ENCODE assay signal across 12 cellular contexts in the genomic region with DNA sequence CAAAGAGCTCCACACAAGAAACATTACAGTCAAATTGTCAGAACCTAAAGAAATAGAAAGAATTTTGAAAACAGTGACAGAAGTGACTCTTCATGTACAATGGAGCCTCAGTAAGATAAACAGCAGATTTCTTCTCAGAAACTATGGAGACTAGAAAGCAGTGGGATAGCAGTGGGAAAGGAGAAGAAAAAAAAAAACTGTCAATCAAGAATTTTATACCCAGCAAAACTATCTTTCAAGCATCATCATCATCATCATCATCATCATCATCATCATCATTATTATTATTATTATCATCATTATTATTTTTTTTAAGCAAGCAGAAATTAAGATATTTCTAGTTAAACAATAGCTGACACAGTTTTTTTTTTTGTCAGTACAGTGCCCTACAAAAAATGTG. TPM values are rescaled to one million over a fixed set of nuclear protein-coding genes. Genes with fewer than 3 reads are reported as not detected.
DNase-seq lines count a peak whose midpoint lies in the region; TF ChIP-seq lines count a peak whose summit lies in the region.
"Had no signal": no experiment of that assay in that cellular context is flagged by ENCODE, and none has a peak within 500 bp of the region (broad histone marks: within the 10 kb centered on the region; RNA-seq: fewer than 3 reads in every experiment).

No MANE protein-coding gene starts in this region.

- peaks cover 100% of the 10 kb centered on the region for H3K79me2 ChIP-seq in GM23248 (ENCODE audit: insufficient read depth)

- peaks cover 23% of the 10 kb centered on the region for H3K4me1 ChIP-seq in GM23248 (ENCODE audit: insufficient read depth)

- H2AFZ ChIP-seq in GM23248 = no peak overlapping the region

- no peak overlapping the region for H3K27ac ChIP-seq in GM23248
- H3K27ac ChIP-seq: neutrophil, tibial nerve had no signal

- no peaks in the 10 kb centered on the region for H3K27me3 ChIP-seq in GM23248 (replicated peaks; ENCODE audit: insufficient read depth)
- H3K27me3 ChIP-seq: neutrophil, tibial nerve had no signal

- H3K36me3 ChIP-seq in GM23248 (ENCODE audit: low read depth) = peaks cover 40% of the 10 kb centered on the region
- H3K36me3 ChIP-seq: neutrophil had no signal

- no peaks in the 10 kb centered on the region for H3K9me2 ChIP-seq in GM23248 (ENCODE audit: insufficient read depth)

- peaks cover 56% of the 10 kb centered on the region; the same call in 1 of the 2 replicates for H3F3A ChIP-seq in GM23248 (ENCODE audit: insufficient read depth)

- in situ Hi-C loops in ACHN (cut with HindIII; ENCODE audit: low pct_ligation_motif_present, low pct_unique_long_range_greater_than_20kb, low sequenced_read_pairs) = no loop called here
- in situ Hi-C loops in GM23248 (cut with MboI) = no loop called here

- no peaks in the 10 kb centered on the region for H3K9me3 ChIP-seq in GM23248 (ENCODE audit: low read depth)
- H3K9me3 ChIP-seq: neutrophil had no signal

- H3K4me2 ChIP-seq in GM23248 (ENCODE audit: unreplicated experiment) = no peak overlapping the region

- H3K9ac ChIP-seq in GM23248 = no peak overlapping the region

- peaks cover 13% of the 10 kb centered on the region for H4K20me1 ChIP-seq in GM23248 (ENCODE audit: insufficient read depth)

- DNase-seq in ACHN = peak; percentile 65
- DNase-seq in GM23248 = peak; percentile 77
- peak; percentile 21 for DNase-seq in NCI-H446 treated with DMSO at 0.1 percent for 48 hours (lab: John Stamatoyannopoulos, UW)
- DNase-seq in choroid plexus epithelial cell (ENCODE audit: low read depth) = peak; percentile 40
- no peak for DNase-seq in activated effector memory CD4-positive, alpha-beta T cell treated with anti-CD3 and anti-CD28 coated beads, Interleukin-2, amount 50 U/mL, for 16 hours
- DNase-seq in NCI-H510A (lab: John Stamatoyannopoulos, UW) = no peak
- DNase-seq in midbrain (lab: John Stamatoyannopoulos, UW) = no peak
- DNase-seq in foreskin melanocyte = no peak
- DNase-seq: activated CD8-positive, alpha-beta memory T cell treated with anti-CD3 and anti-CD28 coated beads, Interleukin-2, amount 50 U/mL, for 48 hours; SHP77 treated with DMSO at 0.1 percent for 48 hours had no signal

- no peak for TF ChIP-seq CTCF in choroid plexus epithelial cell (conservative IDR thresholded peaks at IDR 0.05; ENCODE audit: low read depth, low read length)

- H3K4me3 ChIP-seq in GM23248 (no peak overlapping the region), choroid plexus epithelial cell (ENCODE audit: low read depth, low read length) (no peak overlapping the region)
- H3K4me3 ChIP-seq: tibial nerve had no signal

RNA-seq across cellular contexts. Expression of a gene that starts 24.2 kb away (rescaled TPM):
- total RNA-seq in GM23248 (2014; rRNA removed; shearing (Covaris generic)) = 81.0 and 89.8 TPM in 2 replicates
- 55.4 and 56.7 TPM in 2 replicates for polyA plus RNA-seq in GM23248 (2016; fragmentation: Nextera tagmentation; extraction: Ambion mirVana)

RNA-seq across cellular contexts. Expression of a gene that starts 24.9 kb away (rescaled TPM):
- total RNA-seq in GM23248 (2014; rRNA removed; shearing (Covaris generic)) = 29.4 and 69.4 TPM in 2 replicates
- 41.9 and 45.3 TPM in 2 replicates for polyA plus RNA-seq in GM23248 (2016; fragmentation: Nextera tagmentation; extraction: Ambion mirVana)

Comparison
In these comparisons a context has a peak if more than half of its experiments do, and no peak if none do; other contexts are left out.
1. DNase-seq: peak in ACHN (single experiment), GM23248 (single experiment), NCI-H446 treated with DMSO at 0.1 percent for 48 hours (single experiment) and choroid plexus epithelial cell (single experiment); none in activated effector memory CD4-positive, alpha-beta T cell treated with anti-CD3 and anti-CD28 coated beads, Interleukin-2, amount 50 U/mL, for 16 hours (single experiment), NCI-H510A (single experiment), midbrain (single experiment) and foreskin melanocyte (single experiment).